Comparison of ENCODE assay signal across 17 cellular contexts in the genomic region with DNA sequence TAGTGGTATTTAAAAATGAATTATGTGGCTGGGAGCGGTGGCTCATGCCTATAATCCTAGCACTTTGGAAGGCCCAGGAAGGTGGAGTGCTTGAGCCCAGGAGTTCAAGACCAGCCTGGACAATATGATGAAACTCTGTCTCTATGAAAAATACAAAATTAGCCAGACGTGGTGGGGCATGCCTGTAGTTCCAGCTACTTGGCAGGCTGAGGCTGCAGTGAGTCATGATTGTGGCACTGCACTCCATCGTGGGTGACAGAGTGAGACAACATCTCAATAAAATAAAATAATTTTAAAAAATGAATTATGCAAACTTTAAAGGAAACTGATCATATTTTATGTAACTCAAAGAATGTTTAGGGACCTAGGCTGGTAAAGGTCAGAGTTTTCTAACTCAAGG. TPM values are rescaled to one million over a fixed set of nuclear protein-coding genes. Genes with fewer than 3 reads are reported as not detected.
DNase-seq lines count a peak whose midpoint lies in the region; ATAC-seq and TF ChIP-seq lines count a peak whose summit lies in the region.
"Had no signal": no experiment of that assay in that cellular context is flagged by ENCODE, and none has a peak within 500 bp of the region (broad histone marks: within the 10 kb centered on the region; RNA-seq: fewer than 3 reads in every experiment).

No MANE protein-coding gene starts in this region.

- ATAC-seq in HG03571 (IDR thresholded peaks at IDR 0.05; ENCODE audit: unreplicated experiment), result no peak
- ATAC-seq: activated T-cell treated with anti-CD3 and anti-CD28 coated beads, Interleukin-2, amount 50 U/mL, for 72 hours; GM12878; stimulated activated naive CD8-positive, alpha-beta T cell treated with anti-CD3 and anti-CD28 coated beads, Interleukin-15, Interleukin-2, amounts not matched to agents 100 U/mL and 50 U/mL, for 24 hours had no signal

- H3K36me3 ChIP-seq in mammary epithelial cell (ENCODE audit: insufficient read depth, low read length) (no peaks in the 10 kb centered on the region), SJCRH30 (no peaks in the 10 kb centered on the region)

- in situ Hi-C loops in mammary epithelial cell (cut with MboI; ENCODE audit: low sequenced_read_pairs in 2 of 2), result no loop called here

- no peak for TF ChIP-seq CTCF in mammary epithelial cell (conservative IDR thresholded peaks at IDR 0.05 in 1 of 2, IDR thresholded peaks at IDR 0.05 in 1 of 2; ENCODE audit: extremely low read depth in 1 of 2, insufficient read depth in 1 of 2, low read depth in 1 of 2, low read length in 2 of 2)

- dilution Hi-C loops in mammary epithelial cell (cut with HindIII; ENCODE audit: low sequenced_read_pairs), result no loop called here

- peaks cover 43% of the 10 kb centered on the region for H3K4me1 ChIP-seq in mammary epithelial cell (ENCODE audit: insufficient read depth, low read length)
- no peaks in the 10 kb centered on the region for H3K4me1 ChIP-seq in SJCRH30

- H3K9me3 ChIP-seq in mammary epithelial cell (replicated peaks; ENCODE audit: insufficient read depth, low read length) (no peaks in the 10 kb centered on the region), SJCRH30 (replicated peaks) (no peaks in the 10 kb centered on the region)
- H3K9me3 ChIP-seq: SK-N-SH had no signal

- peak overlapping the region; percentile 31 for H3K4me2 ChIP-seq in mammary epithelial cell (ENCODE audit: insufficient read depth, low read depth, low read length)
- H3K4me2 ChIP-seq: SK-N-SH had no signal

- intact Hi-C loops in mammary epithelial cell (cut with micrococcal nuclease), result loop anchor here (2.0 kb wide), 1 partner anchor 26 kb away; the partner anchor contains the start of gene KANK1

- H2AFZ ChIP-seq in mammary epithelial cell (ENCODE audit: low read depth, low read length), result no peak overlapping the region

- H3K9ac ChIP-seq in mammary epithelial cell (ENCODE audit: insufficient read depth, low read length), result no peak overlapping the region
- H3K9ac ChIP-seq: SK-N-SH had no signal

- H3K79me2 ChIP-seq in mammary epithelial cell (ENCODE audit: insufficient read depth, low read length), result peaks cover 67% of the 10 kb centered on the region

- CTCF ChIA-PET in mammary epithelial cell (lab: Charles Lee; ENCODE audit: low non-redundant PET), result interaction anchor here (0.8 kb wide), 1 partner anchor 20 kb away, joined by 9 read pairs; no protein-coding TSS in a partner anchor

- no TSS peak for BruUV-seq in mammary epithelial cell (replicated peaks; lab: Mats Ljungman, UMichigan)

- H3K27me3 ChIP-seq in mammary epithelial cell (ENCODE audit: insufficient read depth, low read length) (no peaks in the 10 kb centered on the region), SJCRH30 (no peaks in the 10 kb centered on the region)

- DNase-seq in Ammon's horn (ENCODE audit: low spot score), result peak; percentile 57
- DNase-seq in LoVo (ENCODE audit: low spot score), result peak; percentile 31
- peak; percentile 77 for DNase-seq in mammary epithelial cell
- DNase-seq in iris pigment epithelial cell (ENCODE audit: low read depth), result peak; percentile 32
- DNase-seq in medulla oblongata (ENCODE audit: extremely low spot score), result no peak
- DNase-seq in SJCRH30, result no peak
- DNase-seq in NCI-H1417 treated with DMSO at 0.1 percent for 48 hours (lab: John Stamatoyannopoulos, UW), result no peak
- DNase-seq: activated CD4-positive, CD25-positive, alpha-beta regulatory T cell treated with anti-CD3 and anti-CD28 coated beads, Interleukin-2, amount 50 U/mL, for 72 hours; activated T-cell treated with anti-CD3 and anti-CD28 coated beads, Interleukin-2, amount 50 U/mL, for 72 hours; DMS79; GOT3; NCI-H1092 treated with DMSO at 0.1 percent for 48 hours; retina; SK-N-SH; stimulated activated naive CD8-positive, alpha-beta T cell treated with anti-CD3 and anti-CD28 coated beads, Interleukin-15, Interleukin-2, amounts not matched to agents 100 U/mL and 50 U/mL, for 24 hours had no signal

- no peaks in the 10 kb centered on the region for H4K20me1 ChIP-seq in mammary epithelial cell (ENCODE audit: insufficient read depth, low read length)

- 14% methylated on average over 3 of the region's 3 CpGs for WGBS in mammary epithelial cell (ENCODE audit: low coverage, missing lambda C conversion rate)

- no peak overlapping the region for H3K4me3 ChIP-seq in mammary epithelial cell (replicated peaks in 1 of 3; ENCODE audit: insufficient read depth in 1 of 3, low read depth in 2 of 3, low read length in 3 of 3)
- no peak overlapping the region for H3K4me3 ChIP-seq in SJCRH30
- H3K4me3 ChIP-seq: GM12878 had no signal

- H3K27ac ChIP-seq in mammary epithelial cell (ENCODE audit: insufficient read depth, low read depth, low read length) (peak overlapping the region; percentile 59), SJCRH30 (no peak overlapping the region)

RNA-seq across cellular contexts. Expression of gene KANK1, which starts 26.2 kb away (rescaled TPM):
- total RNA-seq in mammary epithelial cell, result 10 to 100 TPM; 52.7 to 75.5 TPM
- 80.2 TPM for polyA plus RNA-seq in mammary epithelial cell
- 109 TPM for polyA minus RNA-seq in mammary epithelial cell
- 12.0 and 13.1 TPM in 2 replicates for total RNA-seq in SJCRH30 (2014; rRNA removed; shearing (Covaris generic))

Comparison
In these comparisons a context has a peak if more than half of its experiments do, and no peak if none do; other contexts are left out.
1. DNase-seq: peak in Ammon's horn (single experiment), LoVo (single experiment), mammary epithelial cell (single experiment) and iris pigment epithelial cell (single experiment); none in medulla oblongata (single experiment), SJCRH30 (0 of 2) and NCI-H1417 treated with DMSO at 0.1 percent for 48 hours (single experiment).